In the genomic region with DNA sequence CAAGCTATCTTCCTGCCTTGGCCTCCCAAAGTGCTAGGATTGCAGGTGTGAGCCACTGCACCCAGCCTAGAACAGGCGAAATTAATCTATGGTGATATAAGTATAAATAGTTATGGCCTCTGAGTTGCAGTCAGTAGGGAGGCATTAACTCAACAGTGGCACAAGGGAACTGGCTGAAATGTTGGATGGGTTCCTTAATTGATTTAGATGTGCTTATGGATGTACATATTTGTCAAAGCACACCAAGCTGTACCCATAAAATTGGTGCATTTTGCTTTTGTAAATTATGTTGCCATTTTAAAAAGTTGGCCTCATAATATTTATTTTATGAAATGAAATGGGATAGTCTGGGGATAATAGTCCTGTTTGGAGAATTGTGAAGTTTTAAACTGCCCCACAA, we compare ENCODE assay signal across 24 cellular contexts. TPM values are rescaled to one million over a fixed set of nuclear protein-coding genes. Genes with fewer than 3 reads are reported as not detected.
DNase-seq lines count a peak whose midpoint lies in the region; ATAC-seq and TF ChIP-seq lines count a peak whose summit lies in the region.
"Had no signal": no experiment of that assay in that cellular context is flagged by ENCODE, and none has a peak within 500 bp of the region (broad histone marks: within the 10 kb centered on the region; RNA-seq: fewer than 3 reads in every experiment).

No MANE protein-coding gene starts in this region.

- ATAC-seq in Right ventricle myocardium superior (ENCODE audit: poor library complexity) = no peak
- ATAC-seq in naive thymus-derived CD4-positive, alpha-beta T cell = no peak
- ATAC-seq: A549; CD8-positive, alpha-beta T cell; PC-3 had no signal

- peaks cover 5 to 8% (median 8%) of the 10 kb centered on the region in 7 donors for H3K4me1 Mint-ChIP-seq in naive thymus-derived CD4-positive, alpha-beta T cell

- H3K9me3 Mint-ChIP-seq in naive thymus-derived CD4-positive, alpha-beta T cell = no peaks in the 10 kb centered on the region
- H3K9me3 Mint-ChIP-seq: CD8-positive, alpha-beta T cell had no signal

- POLR2A ChIA-PET in naive thymus-derived CD4-positive, alpha-beta T cell (lab: Charles Lee) = no interaction called here

- H3K4me3 ChIP-seq in GM23248 (no peak overlapping the region), Karpas-422 (ENCODE audit: low read length) (no peak overlapping the region), mesenchymal stem cell (ENCODE audit: insufficient read depth in 1 of 2, low read depth in 1 of 2, low read length in 2 of 2) (no peak overlapping the region), prostate gland (no peak overlapping the region)
- H3K4me3 ChIP-seq in naive thymus-derived CD4-positive, alpha-beta T cell (ENCODE audit: low read length) = no peak overlapping the region
- H3K4me3 ChIP-seq: A549, SJCRH30 had no signal

- no peak overlapping the region for H3K14ac ChIP-seq in mesenchymal stem cell (ENCODE audit: low read length in 2 of 2)

- no peaks in the 10 kb centered on the region for H3K27me3 Mint-ChIP-seq in naive thymus-derived CD4-positive, alpha-beta T cell

- H2BK5ac ChIP-seq in mesenchymal stem cell (ENCODE audit: low read depth, low read length, poor library complexity, severe bottlenecking) = no peak overlapping the region

- 0 out of 2 replicates have a peak, but pooled peaks cover 3% of the 10 kb centered on the region for H3K79me2 ChIP-seq in GM23248 (ENCODE audit: insufficient read depth)
- H3K79me2 ChIP-seq in Karpas-422 (ENCODE audit: low read length) = no peaks in the 10 kb centered on the region

- peak overlapping the region in 2 of 9 donors; percentile 20 to 37 for H3K27ac Mint-ChIP-seq in naive thymus-derived CD4-positive, alpha-beta T cell
- H3K27ac Mint-ChIP-seq: CD8-positive, alpha-beta T cell had no signal

- H3K9me3 ChIP-seq in GM23248 (ENCODE audit: low read depth) (no peaks in the 10 kb centered on the region), Karpas-422 (ENCODE audit: low read length) (no peaks in the 10 kb centered on the region), mesenchymal stem cell (ENCODE audit: control insufficient read depth, low read length) (no peaks in the 10 kb centered on the region), prostate gland (no peaks in the 10 kb centered on the region)
- H3K9me3 ChIP-seq in naive thymus-derived CD4-positive, alpha-beta T cell (ENCODE audit: control insufficient read depth in 2 of 3, low read length in 3 of 3) = no peaks in the 10 kb centered on the region
- H3K9me3 ChIP-seq: A549, Caco-2, SJCRH30 had no signal

- no peak overlapping the region for H3K18ac ChIP-seq in mesenchymal stem cell (ENCODE audit: low read depth in 1 of 2, low read length in 2 of 2)

- TF ChIP-seq CTCF in prostate gland (IDR thresholded peaks at IDR 0.05) = no peak

- no peak overlapping the region for H2AK5ac ChIP-seq in mesenchymal stem cell (ENCODE audit: low read length, severe bottlenecking)

- no peak for TF ChIP-seq POLR2A in prostate gland (IDR thresholded peaks at IDR 0.05)

- intact Hi-C loops in prostate gland (cut with DNase I) (no loop called here), Right ventricle myocardium superior (cut with DNase I) (loop anchor here (10.0 kb wide), 1 partner anchor 235 kb away; no protein-coding TSS in a partner anchor)
- intact Hi-C loops in naive thymus-derived CD4-positive, alpha-beta T cell (cut with micrococcal nuclease) = loop anchor here in 1 of 2 donors (5.0 kb wide), 1 partner anchor 38 kb away; a partner anchor contains a TSS

- peaks cover 0 to 1% (median 0%) of the 10 kb centered on the region in 5 donors for H3K36me3 Mint-ChIP-seq in naive thymus-derived CD4-positive, alpha-beta T cell
- H3K36me3 Mint-ChIP-seq: CD8-positive, alpha-beta T cell had no signal

- no peak overlapping the region for H3K4ac ChIP-seq in mesenchymal stem cell (ENCODE audit: low read depth in 1 of 2, low read length in 2 of 2)

- no peaks in the 10 kb centered on the region for H3K27me3 ChIP-seq in GM23248 (replicated peaks; ENCODE audit: insufficient read depth)
- no peaks in the 10 kb centered on the region for H3K27me3 ChIP-seq in Karpas-422 (ENCODE audit: low read length)
- no peaks in the 10 kb centered on the region for H3K27me3 ChIP-seq in mesenchymal stem cell (ENCODE audit: control insufficient read depth in 1 of 2, insufficient read depth in 1 of 2, low read length in 2 of 2)
- H3K27me3 ChIP-seq in prostate gland (replicated peaks; ENCODE audit: insufficient read depth) = no peaks in the 10 kb centered on the region
- no peaks in the 10 kb centered on the region for H3K27me3 ChIP-seq in naive thymus-derived CD4-positive, alpha-beta T cell (ENCODE audit: control insufficient read depth in 2 of 2, insufficient read depth in 2 of 2, low read length in 2 of 2)
- H3K27me3 ChIP-seq: SJCRH30 had no signal

- no peak overlapping the region for H3K23ac ChIP-seq in mesenchymal stem cell (ENCODE audit: low read length in 2 of 2)

- H3F3A ChIP-seq in GM23248 (ENCODE audit: insufficient read depth) = peaks cover 78% of the 10 kb centered on the region

- H2BK120ac ChIP-seq in mesenchymal stem cell (ENCODE audit: low read depth, low read length) = no peak overlapping the region

- no peak overlapping the region for H4K91ac ChIP-seq in mesenchymal stem cell (ENCODE audit: low read length)

- WGBS in GM23248 (ENCODE audit: low coverage in 1 of 2, low lambda C conversion rate in 2 of 2, missing lambda C conversion rate in 2 of 2), 2 experiments = 93 to 95% methylated on average over 1 of the region's 1 CpG
- 100% methylated on average over 1 of the region's 1 CpG for WGBS in mesenchymal stem cell
- 63% methylated on average over 1 of the region's 1 CpG for WGBS in prostate gland

- H2AFZ ChIP-seq in GM23248 = no peak overlapping the region
- no peak overlapping the region for H2AFZ ChIP-seq in Karpas-422 (ENCODE audit: low read length)
- H2AFZ ChIP-seq in mesenchymal stem cell (ENCODE audit: low read depth, low read length) = no peak overlapping the region

- no peak overlapping the region for H3K4me3 Mint-ChIP-seq in naive thymus-derived CD4-positive, alpha-beta T cell
- H3K4me3 Mint-ChIP-seq: CD8-positive, alpha-beta T cell had no signal

- H3K27ac ChIP-seq in GM23248 = peak overlapping the region; percentile 90; the same call in 1 of the 2 replicates
- no peak overlapping the region for H3K27ac ChIP-seq in Karpas-422 (ENCODE audit: low read length)
- H3K27ac ChIP-seq in mesenchymal stem cell (ENCODE audit: low read length, poor library complexity, severe bottlenecking) = peak overlapping the region; percentile 85
- H3K27ac ChIP-seq in prostate gland = peak overlapping the region in 1 of 2 donors; percentile 76
- no peak overlapping the region for H3K27ac ChIP-seq in naive thymus-derived CD4-positive, alpha-beta T cell (ENCODE audit: low read depth, low read length)
- H3K27ac ChIP-seq: HL-60, SJCRH30 had no signal

- H2BK15ac ChIP-seq in mesenchymal stem cell (ENCODE audit: low read depth, poor library complexity, severe bottlenecking) = no peak overlapping the region

- H3K36me3 ChIP-seq in GM23248 (ENCODE audit: low read depth) (peaks cover 9% of the 10 kb centered on the region), Karpas-422 (ENCODE audit: insufficient read depth, low read length) (no peaks in the 10 kb centered on the region), mesenchymal stem cell (ENCODE audit: control insufficient read depth in 1 of 2, insufficient read depth in 2 of 2, low read depth in 1 of 2, low read length in 2 of 2) (peaks cover 0 to 30% of the 10 kb centered on the region in 2 experiments), prostate gland (no peaks in the 10 kb centered on the region)
- no peaks in the 10 kb centered on the region for H3K36me3 ChIP-seq in naive thymus-derived CD4-positive, alpha-beta T cell (ENCODE audit: control insufficient read depth in 2 of 3, insufficient read depth in 3 of 3, low read length in 3 of 3)
- H3K36me3 ChIP-seq: SJCRH30 had no signal

- H3K9ac ChIP-seq in GM23248 = no peak overlapping the region
- no peak overlapping the region for H3K9ac ChIP-seq in Karpas-422 (ENCODE audit: low read length)
- H3K9ac ChIP-seq in mesenchymal stem cell (ENCODE audit: low read length) = no peak overlapping the region

- in situ Hi-C loops in GM23248 (cut with MboI) = no loop called here

- DNase-seq in GM23248 = no peak
- peak; percentile 35 for DNase-seq in Karpas-422
- DNase-seq in mesenchymal stem cell = no peak
- DNase-seq in prostate gland (ENCODE audit: low spot score) = peak; percentile 39
- DNase-seq in Right ventricle myocardium superior = no peak
- DNase-seq in naive thymus-derived CD4-positive, alpha-beta T cell = no peak
- DNase-seq in NCI-H526 (lab: John Stamatoyannopoulos, UW) = no peak
- DNase-seq: C1 segment of cervical spinal cord; Caco-2; CD8-positive, alpha-beta T cell; HCEC 1CT; Kasumi-1; MV-4-11; NCI-H1105; NCI-H1436 treated with DMSO at 0.1 percent for 48 hours; NCI-H187 treated with DMSO at 0.1 percent for 48 hours; NCI-H2171 treated with DMSO at 0.1 percent for 48 hours; NCI-H345; NCI-H510A treated with DMSO at 0.1 percent for 48 hours; NCI-H774; PC-3; SJCRH30 had no signal

- H3K79me1 ChIP-seq in mesenchymal stem cell (replicated peaks; ENCODE audit: low read length, poor library complexity, severe bottlenecking) = no peaks in the 10 kb centered on the region

- no peak overlapping the region for H4K8ac ChIP-seq in mesenchymal stem cell (ENCODE audit: low read length)

- H4K20me1 ChIP-seq in GM23248 (ENCODE audit: insufficient read depth) (no peaks in the 10 kb centered on the region), Karpas-422 (ENCODE audit: insufficient read depth, low read depth, low read length) (no peaks in the 10 kb centered on the region)

- H3K4me1 ChIP-seq in GM23248 (ENCODE audit: insufficient read depth) (peaks cover 55% of the 10 kb centered on the region), Karpas-422 (ENCODE audit: low read length) (no peaks in the 10 kb centered on the region), mesenchymal stem cell (ENCODE audit: control insufficient read depth, insufficient read depth, low read depth, low read length) (peaks cover 5% of the 10 kb centered on the region), prostate gland (replicated peaks) (peaks cover 8% of the 10 kb centered on the region)
- peaks cover 0 to 5% of the 10 kb centered on the region in 2 donors for H3K4me1 ChIP-seq in naive thymus-derived CD4-positive, alpha-beta T cell (ENCODE audit: control insufficient read depth in 2 of 2, insufficient read depth in 2 of 2, low read length in 2 of 2)

- CTCF ChIA-PET in naive thymus-derived CD4-positive, alpha-beta T cell (lab: Charles Lee) = interaction anchor here (0.7 to 9.3 kb wide), 2 partner anchors 12 to 67 kb away, joined by 3 to 270 read pairs; a partner anchor contains a TSS

- no peak overlapping the region for H3K4me2 ChIP-seq in GM23248 (ENCODE audit: unreplicated experiment)
- H3K4me2 ChIP-seq in Karpas-422 (ENCODE audit: low read depth, low read length, poor library complexity, severe bottlenecking) = no peak overlapping the region
- H3K4me2 ChIP-seq in mesenchymal stem cell (ENCODE audit: low read length, poor library complexity, severe bottlenecking) = no peak overlapping the region

- H3K9me2 ChIP-seq in GM23248 (ENCODE audit: insufficient read depth) (no peaks in the 10 kb centered on the region), Karpas-422 (replicated peaks; ENCODE audit: insufficient read depth, low read length) (no peaks in the 10 kb centered on the region)

- no peak overlapping the region for H2BK12ac ChIP-seq in mesenchymal stem cell (ENCODE audit: low read length in 2 of 2)

RNA-seq across cellular contexts. Expression of a gene that starts 36.8 kb away (rescaled TPM):
- total RNA-seq in GM23248 (2014; rRNA removed; shearing (Covaris generic)) = 27.5 and 32.9 TPM in 2 replicates
- 43.4 and 47.5 TPM in 2 replicates for polyA plus RNA-seq in GM23248 (2016; fragmentation: Nextera tagmentation; extraction: Ambion mirVana)
- total RNA-seq in Karpas-422 (2014; rRNA removed; shearing (Covaris generic); ENCODE audit: low replicate concordance) = 0.51 and 0.75 TPM in 2 replicates
- polyA plus RNA-seq in mesenchymal stem cell (2013, experiment 1 of 2) = 36.0 TPM
- polyA plus RNA-seq in mesenchymal stem cell (2013, experiment 2 of 2) = 35.7 TPM
- 10 to 100 TPM; 21.6 to 36.5 TPM for total RNA-seq in prostate gland
- 6.7 TPM for total RNA-seq in Right ventricle myocardium superior
- total RNA-seq in naive thymus-derived CD4-positive, alpha-beta T cell = 10 to 100 TPM in 3 of 5 experiments, 1 to 10 TPM in 2; 7.7 to 74.7 (median 18.6) TPM
- 10 to 100 TPM; 38.8 to 68.6 TPM for polyA plus RNA-seq in naive thymus-derived CD4-positive, alpha-beta T cell

Comparison
In these comparisons a context has a peak if more than half of its experiments do, and no peak if none do; other contexts are left out.
1. DNase-seq: peak in Karpas-422 (single experiment) and prostate gland (single experiment); none in GM23248 (single experiment), mesenchymal stem cell (single experiment), Right ventricle myocardium superior (single experiment), naive thymus-derived CD4-positive, alpha-beta T cell (0 of 9) and NCI-H526 (0 of 2).
2. H3K27ac ChIP-seq: peak in GM23248 (single experiment) and mesenchymal stem cell (single experiment); none in Karpas-422 (single experiment) and naive thymus-derived CD4-positive, alpha-beta T cell (single experiment).